In genomic region chr7:55508301-55509011, GRCh38 we compare ENCODE assay signal across 1 cellular context.
TF ChIP-seq lines count a peak whose summit lies in the region.

No MANE protein-coding gene starts in this region.

TF ChIP-seq in GM12878, 131 proteins besides CTCF, POLR2A, EP300 and RAD21 (continued from another document):
- TF ChIP-seq IRF5 (IDR thresholded peaks at IDR 0.05; ENCODE audit: borderline replicate concordance) (no peak), TCF7 (IDR thresholded peaks at IDR 0.05; ENCODE audit: borderline replicate concordance) (peak; percentile 25; the same call in 1 of the 2 replicates), RCOR1 (conservative IDR thresholded peaks at IDR 0.05; ENCODE audit: low read depth, low read length) (no peak), ZNF592 (IDR thresholded peaks at IDR 0.05) (no peak), CREB1 (IDR thresholded peaks at IDR 0.05; ENCODE audit: low read depth) (peak; percentile 94), CBFB (IDR thresholded peaks at IDR 0.05; ENCODE audit: low read depth) (0 out of 2 replicates have a peak, but pooled peaks have one; percentile 13), FOXM1 (IDR thresholded peaks at IDR 0.05; ENCODE audit: low read depth, low read length) (peak; percentile 87; the same call in 1 of the 2 replicates), JUNB (IDR thresholded peaks at IDR 0.05) (peak; percentile 83), PAX8 (IDR thresholded peaks at IDR 0.05) (no peak), TBL1XR1 (IDR thresholded peaks at IDR 0.05; ENCODE audit: low read depth, low read length) (peak; percentile 37; the same call in 1 of the 2 replicates), SMC3 (IDR thresholded peaks at IDR 0.05; ENCODE audit: borderline replicate concordance, low read length) (no peak), IRF3 (IDR thresholded peaks at IDR 0.05) (no peak), EED (IDR thresholded peaks at IDR 0.05; ENCODE audit: low read depth) (peak; percentile 66), HDGF (IDR thresholded peaks at IDR 0.05) (no peak), CREM (IDR thresholded peaks at IDR 0.05; ENCODE audit: low read depth) (peak; percentile 76), KDM1A (IDR thresholded peaks at IDR 0.05; ENCODE audit: borderline replicate concordance) (no peak), CHD4 (IDR thresholded peaks at IDR 0.05) (no peak), NKRF (conservative IDR thresholded peaks at IDR 0.05) (no peak), CUX1 (IDR thresholded peaks at IDR 0.05; ENCODE audit: insufficient replicate concordance, low read depth, low read length) (peak; percentile 56), PKNOX1 (IDR thresholded peaks at IDR 0.05) (no peak), CBX5 (IDR thresholded peaks at IDR 0.05; ENCODE audit: low read depth) (no peak), HSF1 (IDR thresholded peaks at IDR 0.05; ENCODE audit: low read depth, low read length) (no peak), SKIL (IDR thresholded peaks at IDR 0.05; ENCODE audit: low read depth, poor library complexity, severe bottlenecking) (peak; percentile 63), E4F1 (IDR thresholded peaks at IDR 0.05; ENCODE audit: borderline replicate concordance, partially characterized antibody) (no peak), SUPT20H (IDR thresholded peaks at IDR 0.05; ENCODE audit: borderline replicate concordance, control insufficient read depth, low read depth, low read length) (no peak), IKZF2 (IDR thresholded peaks at IDR 0.05) (peak; percentile 51 to 67), IKZF1 (conservative IDR thresholded peaks at IDR 0.05) (peak; percentile 56; the same call in 1 of the 2 replicates), SIN3A (IDR thresholded peaks at IDR 0.05; ENCODE audit: low read depth, low read length) (no peak), CHD2 (IDR thresholded peaks at IDR 0.05; ENCODE audit: borderline replicate concordance, low read depth, low read length) (no peak), CEBPB (IDR thresholded peaks at IDR 0.05; ENCODE audit: borderline replicate concordance in 1 of 2, low read depth in 2 of 2, low read length in 2 of 2) (no peak), MEF2A (IDR thresholded peaks at IDR 0.05; ENCODE audit: insufficient read depth, low read depth, low read length) (peak; percentile 55; the same call in 1 of the 2 replicates)
